In the genomic region with DNA sequence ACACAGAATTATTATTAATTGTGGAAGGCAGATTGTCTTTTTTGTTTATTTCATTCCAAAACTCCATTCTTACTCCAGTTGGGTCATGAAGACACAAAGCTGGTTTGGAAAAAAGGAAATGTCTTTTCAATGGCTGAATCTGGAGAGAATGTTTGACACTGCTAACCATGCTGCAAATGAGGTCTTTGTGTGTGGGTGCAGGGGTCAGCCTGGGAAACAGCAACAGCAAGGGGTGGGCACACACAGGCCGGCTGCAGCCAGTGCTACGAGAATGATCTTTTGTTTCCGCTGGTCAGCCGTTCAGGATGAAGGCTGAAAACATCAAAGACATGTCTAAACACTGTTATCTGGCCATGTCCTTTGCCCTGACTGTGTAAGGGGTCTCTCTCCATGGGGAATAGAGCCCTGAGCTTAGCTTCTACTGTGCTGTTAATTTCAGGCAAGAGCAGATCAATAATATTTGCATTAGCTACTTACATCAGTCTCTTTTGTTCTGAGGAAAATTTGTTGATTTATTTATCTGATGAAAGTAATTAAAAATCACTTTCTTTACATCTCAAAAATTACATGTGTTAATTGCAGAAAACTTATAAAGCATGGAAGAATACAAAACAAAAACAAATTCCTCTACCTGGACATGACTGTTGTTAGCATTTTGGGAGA, we compare ENCODE assay signal across 1 cellular context.
TF ChIP-seq lines count a peak whose summit lies in the region.

No MANE protein-coding gene starts in this region.

TF ChIP-seq in HepG2, 621 proteins besides CTCF, POLR2A, EP300 and RAD21 (continued from another document and continues in another):
- TF ChIP-seq, protein P1, sequence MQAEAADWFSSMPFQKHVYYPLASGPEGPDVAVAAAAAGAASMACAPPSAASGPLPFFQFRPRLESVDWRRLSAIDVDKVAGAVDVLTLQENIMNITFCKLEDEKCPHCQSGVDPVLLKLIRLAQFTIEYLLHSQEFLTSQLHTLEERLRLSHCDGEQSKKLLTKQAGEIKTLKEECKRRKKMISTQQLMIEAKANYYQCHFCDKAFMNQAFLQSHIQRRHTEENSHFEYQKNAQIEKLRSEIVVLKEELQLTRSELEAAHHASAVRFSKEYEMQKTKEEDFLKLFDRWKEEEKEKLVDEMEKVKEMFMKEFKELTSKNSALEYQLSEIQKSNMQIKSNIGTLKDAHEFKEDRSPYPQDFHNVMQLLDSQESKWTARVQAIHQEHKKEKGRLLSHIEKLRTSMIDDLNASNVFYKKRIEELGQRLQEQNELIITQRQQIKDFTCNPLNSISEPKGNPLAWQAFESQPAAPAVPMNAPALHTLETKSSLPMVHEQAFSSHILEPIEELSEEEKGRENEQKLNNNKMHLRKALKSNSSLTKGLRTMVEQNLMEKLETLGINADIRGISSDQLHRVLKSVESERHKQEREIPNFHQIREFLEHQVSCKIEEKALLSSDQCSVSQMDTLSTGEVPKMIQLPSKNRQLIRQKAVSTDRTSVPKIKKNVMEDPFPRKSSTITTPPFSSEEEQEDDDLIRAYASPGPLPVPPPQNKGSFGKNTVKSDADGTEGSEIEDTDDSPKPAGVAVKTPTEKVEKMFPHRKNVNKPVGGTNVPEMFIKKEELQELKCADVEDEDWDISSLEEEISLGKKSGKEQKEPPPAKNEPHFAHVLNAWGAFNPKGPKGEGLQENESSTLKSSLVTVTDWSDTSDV (CRISPR knock-in tag; IDR thresholded peaks at IDR 0.05), result no peak
- peak; percentile 99 for TF ChIP-seq ZBTB20 (CRISPR knock-in tag; IDR thresholded peaks at IDR 0.05; ENCODE audit: borderline replicate concordance, low read depth)
- TF ChIP-seq, protein P2, sequence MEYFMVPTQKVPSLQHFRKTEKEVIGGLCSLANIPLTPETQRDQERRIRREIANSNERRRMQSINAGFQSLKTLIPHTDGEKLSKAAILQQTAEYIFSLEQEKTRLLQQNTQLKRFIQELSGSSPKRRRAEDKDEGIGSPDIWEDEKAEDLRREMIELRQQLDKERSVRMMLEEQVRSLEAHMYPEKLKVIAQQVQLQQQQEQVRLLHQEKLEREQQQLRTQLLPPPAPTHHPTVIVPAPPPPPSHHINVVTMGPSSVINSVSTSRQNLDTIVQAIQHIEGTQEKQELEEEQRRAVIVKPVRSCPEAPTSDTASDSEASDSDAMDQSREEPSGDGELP (IDR thresholded peaks at IDR 0.05; ENCODE audit: borderline replicate concordance, low read depth), result peak; percentile 93
- peak; percentile 95; the same call in 1 of the 2 replicates for TF ChIP-seq ZNF232 (CRISPR knock-in tag; IDR thresholded peaks at IDR 0.05; ENCODE audit: borderline replicate concordance)
- TF ChIP-seq PAF1 (CRISPR knock-in tag; IDR thresholded peaks at IDR 0.05), result no peak; the same call in 1 of the 2 replicates
- 0 out of 2 replicates have a peak, but pooled peaks have one; percentile 72 for TF ChIP-seq RARG (CRISPR knock-in tag; IDR thresholded peaks at IDR 0.05; ENCODE audit: low read depth)
- peak; percentile 90; the same call in 1 of the 2 replicates for TF ChIP-seq SP140L (CRISPR knock-in tag; IDR thresholded peaks at IDR 0.05; ENCODE audit: borderline replicate concordance)
- TF ChIP-seq, protein P3, sequence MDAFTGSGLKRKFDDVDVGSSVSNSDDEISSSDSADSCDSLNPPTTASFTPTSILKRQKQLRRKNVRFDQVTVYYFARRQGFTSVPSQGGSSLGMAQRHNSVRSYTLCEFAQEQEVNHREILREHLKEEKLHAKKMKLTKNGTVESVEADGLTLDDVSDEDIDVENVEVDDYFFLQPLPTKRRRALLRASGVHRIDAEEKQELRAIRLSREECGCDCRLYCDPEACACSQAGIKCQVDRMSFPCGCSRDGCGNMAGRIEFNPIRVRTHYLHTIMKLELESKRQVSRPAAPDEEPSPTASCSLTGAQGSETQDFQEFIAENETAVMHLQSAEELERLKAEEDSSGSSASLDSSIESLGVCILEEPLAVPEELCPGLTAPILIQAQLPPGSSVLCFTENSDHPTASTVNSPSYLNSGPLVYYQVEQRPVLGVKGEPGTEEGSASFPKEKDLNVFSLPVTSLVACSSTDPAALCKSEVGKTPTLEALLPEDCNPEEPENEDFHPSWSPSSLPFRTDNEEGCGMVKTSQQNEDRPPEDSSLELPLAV (CRISPR knock-in tag; conservative IDR thresholded peaks at IDR 0.05; ENCODE audit: low read depth), result no peak
- peak; percentile 95; the same call in 1 of the 2 replicates for TF ChIP-seq HDAC1 (CRISPR knock-in tag; IDR thresholded peaks at IDR 0.05)
- TF ChIP-seq ZNF501 (CRISPR knock-in tag; IDR thresholded peaks at IDR 0.05), result peak; percentile 89
- TF ChIP-seq ZNF343 (CRISPR knock-in tag; IDR thresholded peaks at IDR 0.05), result no peak
- TF ChIP-seq, protein P4, sequence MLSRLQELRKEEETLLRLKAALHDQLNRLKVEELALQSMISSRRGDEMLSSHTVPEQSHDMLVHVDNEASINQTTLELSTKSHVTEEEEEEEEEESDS (CRISPR knock-in tag; IDR thresholded peaks at IDR 0.05; ENCODE audit: borderline replicate concordance), result no peak
- TF ChIP-seq, protein P5, sequence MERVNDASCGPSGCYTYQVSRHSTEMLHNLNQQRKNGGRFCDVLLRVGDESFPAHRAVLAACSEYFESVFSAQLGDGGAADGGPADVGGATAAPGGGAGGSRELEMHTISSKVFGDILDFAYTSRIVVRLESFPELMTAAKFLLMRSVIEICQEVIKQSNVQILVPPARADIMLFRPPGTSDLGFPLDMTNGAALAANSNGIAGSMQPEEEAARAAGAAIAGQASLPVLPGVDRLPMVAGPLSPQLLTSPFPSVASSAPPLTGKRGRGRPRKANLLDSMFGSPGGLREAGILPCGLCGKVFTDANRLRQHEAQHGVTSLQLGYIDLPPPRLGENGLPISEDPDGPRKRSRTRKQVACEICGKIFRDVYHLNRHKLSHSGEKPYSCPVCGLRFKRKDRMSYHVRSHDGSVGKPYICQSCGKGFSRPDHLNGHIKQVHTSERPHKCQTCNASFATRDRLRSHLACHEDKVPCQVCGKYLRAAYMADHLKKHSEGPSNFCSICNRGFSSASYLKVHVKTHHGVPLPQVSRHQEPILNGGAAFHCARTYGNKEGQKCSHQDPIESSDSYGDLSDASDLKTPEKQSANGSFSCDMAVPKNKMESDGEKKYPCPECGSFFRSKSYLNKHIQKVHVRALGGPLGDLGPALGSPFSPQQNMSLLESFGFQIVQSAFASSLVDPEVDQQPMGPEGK (CRISPR knock-in tag; IDR thresholded peaks at IDR 0.05), result peak; percentile 90
- no peak for TF ChIP-seq ZNF382 (CRISPR knock-in tag; IDR thresholded peaks at IDR 0.05; ENCODE audit: borderline replicate concordance)
- no peak for TF ChIP-seq ZNF251 (CRISPR knock-in tag; IDR thresholded peaks at IDR 0.05)
- peak; percentile 60; the same call in 1 of the 2 replicates for TF ChIP-seq ELF4 (CRISPR knock-in tag; IDR thresholded peaks at IDR 0.05; ENCODE audit: borderline replicate concordance)
- TF ChIP-seq, protein P6, sequence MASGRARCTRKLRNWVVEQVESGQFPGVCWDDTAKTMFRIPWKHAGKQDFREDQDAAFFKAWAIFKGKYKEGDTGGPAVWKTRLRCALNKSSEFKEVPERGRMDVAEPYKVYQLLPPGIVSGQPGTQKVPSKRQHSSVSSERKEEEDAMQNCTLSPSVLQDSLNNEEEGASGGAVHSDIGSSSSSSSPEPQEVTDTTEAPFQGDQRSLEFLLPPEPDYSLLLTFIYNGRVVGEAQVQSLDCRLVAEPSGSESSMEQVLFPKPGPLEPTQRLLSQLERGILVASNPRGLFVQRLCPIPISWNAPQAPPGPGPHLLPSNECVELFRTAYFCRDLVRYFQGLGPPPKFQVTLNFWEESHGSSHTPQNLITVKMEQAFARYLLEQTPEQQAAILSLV (CRISPR knock-in tag; IDR thresholded peaks at IDR 0.05; ENCODE audit: borderline replicate concordance), result 0 out of 2 replicates have a peak, but pooled peaks have one; percentile 80
- TF ChIP-seq SP5 (CRISPR knock-in tag; IDR thresholded peaks at IDR 0.05; ENCODE audit: borderline replicate concordance, low read depth), result peak; percentile 94
- peak; percentile 95 for TF ChIP-seq ZMYM3 (CRISPR knock-in tag; IDR thresholded peaks at IDR 0.05)
- TF ChIP-seq SMC3 (IDR thresholded peaks at IDR 0.05; ENCODE audit: low read length), result peak; percentile 55
- TF ChIP-seq PCBP2 (optimal IDR thresholded peaks at IDR 0.05; ENCODE audit: low read depth, low read length, poor library complexity, severe bottlenecking), result no peak
- TF ChIP-seq NR2C2 (CRISPR knock-in tag; IDR thresholded peaks at IDR 0.05; ENCODE audit: borderline replicate concordance), result peak; percentile 93
- peak; percentile 48; the same call in 1 of the 2 replicates for TF ChIP-seq TGIF2 (CRISPR knock-in tag; IDR thresholded peaks at IDR 0.05)
- no peak for TF ChIP-seq ZNF530 (CRISPR knock-in tag; IDR thresholded peaks at IDR 0.05; ENCODE audit: low read depth)
- TF ChIP-seq ZSCAN22 (CRISPR knock-in tag; IDR thresholded peaks at IDR 0.05), result 0 out of 2 replicates have a peak, but pooled peaks have one; percentile 30
- peak; percentile 82; the same call in 1 of the 2 replicates for TF ChIP-seq ZNF709 (CRISPR knock-in tag; IDR thresholded peaks at IDR 0.05)
- TF ChIP-seq ELF3 (CRISPR knock-in tag; IDR thresholded peaks at IDR 0.05), result peak; percentile 95
- TF ChIP-seq ZBTB21 (CRISPR knock-in tag; IDR thresholded peaks at IDR 0.05), result 0 out of 2 replicates have a peak, but pooled peaks have one; percentile 35
- TF ChIP-seq ETV6 (CRISPR knock-in tag; conservative IDR thresholded peaks at IDR 0.05), result peak; percentile 89; the same call in 1 of the 2 replicates
- TF ChIP-seq ZNF441 (CRISPR knock-in tag; IDR thresholded peaks at IDR 0.05; ENCODE audit: borderline replicate concordance), result peak; percentile 92
- peak; percentile 87 for TF ChIP-seq CBX1 (IDR thresholded peaks at IDR 0.05; ENCODE audit: low read depth)
- TF ChIP-seq ZKSCAN8 (CRISPR knock-in tag; IDR thresholded peaks at IDR 0.05; ENCODE audit: borderline replicate concordance), result peak; percentile 83; the same call in 1 of the 2 replicates
- peak; percentile 59; the same call in 1 of the 2 replicates for TF ChIP-seq ZNF564 (CRISPR knock-in tag; IDR thresholded peaks at IDR 0.05)
- peak; percentile 96 for TF ChIP-seq ZNF556 (CRISPR knock-in tag; IDR thresholded peaks at IDR 0.05; ENCODE audit: borderline replicate concordance)
- no peak; the same call in 1 of the 2 replicates for TF ChIP-seq RFX1 (IDR thresholded peaks at IDR 0.05)
- TF ChIP-seq ZFP36L1 (CRISPR knock-in tag; IDR thresholded peaks at IDR 0.05), result peak; percentile 97; the same call in 1 of the 2 replicates
- TF ChIP-seq MIXL1 (CRISPR knock-in tag; IDR thresholded peaks at IDR 0.05), result peak; percentile 94
- TF ChIP-seq, protein P7, sequence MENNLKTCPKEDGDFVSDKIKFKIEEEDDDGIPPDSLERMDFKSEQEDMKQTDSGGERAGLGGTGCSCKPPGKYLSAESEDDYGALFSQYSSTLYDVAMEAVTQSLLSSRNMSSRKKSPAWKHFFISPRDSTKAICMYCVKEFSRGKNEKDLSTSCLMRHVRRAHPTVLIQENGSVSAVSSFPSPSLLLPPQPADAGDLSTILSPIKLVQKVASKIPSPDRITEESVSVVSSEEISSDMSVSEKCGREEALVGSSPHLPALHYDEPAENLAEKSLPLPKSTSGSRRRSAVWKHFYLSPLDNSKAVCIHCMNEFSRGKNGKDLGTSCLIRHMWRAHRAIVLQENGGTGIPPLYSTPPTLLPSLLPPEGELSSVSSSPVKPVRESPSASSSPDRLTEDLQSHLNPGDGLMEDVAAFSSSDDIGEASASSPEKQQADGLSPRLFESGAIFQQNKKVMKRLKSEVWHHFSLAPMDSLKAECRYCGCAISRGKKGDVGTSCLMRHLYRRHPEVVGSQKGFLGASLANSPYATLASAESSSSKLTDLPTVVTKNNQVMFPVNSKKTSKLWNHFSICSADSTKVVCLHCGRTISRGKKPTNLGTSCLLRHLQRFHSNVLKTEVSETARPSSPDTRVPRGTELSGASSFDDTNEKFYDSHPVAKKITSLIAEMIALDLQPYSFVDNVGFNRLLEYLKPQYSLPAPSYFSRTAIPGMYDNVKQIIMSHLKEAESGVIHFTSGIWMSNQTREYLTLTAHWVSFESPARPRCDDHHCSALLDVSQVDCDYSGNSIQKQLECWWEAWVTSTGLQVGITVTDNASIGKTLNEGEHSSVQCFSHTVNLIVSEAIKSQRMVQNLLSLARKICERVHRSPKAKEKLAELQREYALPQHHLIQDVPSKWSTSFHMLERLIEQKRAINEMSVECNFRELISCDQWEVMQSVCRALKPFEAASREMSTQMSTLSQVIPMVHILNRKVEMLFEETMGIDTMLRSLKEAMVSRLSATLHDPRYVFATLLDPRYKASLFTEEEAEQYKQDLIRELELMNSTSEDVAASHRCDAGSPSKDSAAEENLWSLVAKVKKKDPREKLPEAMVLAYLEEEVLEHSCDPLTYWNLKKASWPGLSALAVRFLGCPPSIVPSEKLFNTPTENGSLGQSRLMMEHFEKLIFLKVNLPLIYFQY (CRISPR knock-in tag; IDR thresholded peaks at IDR 0.05; ENCODE audit: borderline replicate concordance), result peak; percentile 74; the same call in 1 of the 2 replicates
- peak; percentile 94 for TF ChIP-seq RFXAP (CRISPR knock-in tag; IDR thresholded peaks at IDR 0.05; ENCODE audit: borderline replicate concordance)
- TF ChIP-seq ZBTB1 (CRISPR knock-in tag; IDR thresholded peaks at IDR 0.05; ENCODE audit: borderline replicate concordance), result no peak
- TF ChIP-seq, protein P8, sequence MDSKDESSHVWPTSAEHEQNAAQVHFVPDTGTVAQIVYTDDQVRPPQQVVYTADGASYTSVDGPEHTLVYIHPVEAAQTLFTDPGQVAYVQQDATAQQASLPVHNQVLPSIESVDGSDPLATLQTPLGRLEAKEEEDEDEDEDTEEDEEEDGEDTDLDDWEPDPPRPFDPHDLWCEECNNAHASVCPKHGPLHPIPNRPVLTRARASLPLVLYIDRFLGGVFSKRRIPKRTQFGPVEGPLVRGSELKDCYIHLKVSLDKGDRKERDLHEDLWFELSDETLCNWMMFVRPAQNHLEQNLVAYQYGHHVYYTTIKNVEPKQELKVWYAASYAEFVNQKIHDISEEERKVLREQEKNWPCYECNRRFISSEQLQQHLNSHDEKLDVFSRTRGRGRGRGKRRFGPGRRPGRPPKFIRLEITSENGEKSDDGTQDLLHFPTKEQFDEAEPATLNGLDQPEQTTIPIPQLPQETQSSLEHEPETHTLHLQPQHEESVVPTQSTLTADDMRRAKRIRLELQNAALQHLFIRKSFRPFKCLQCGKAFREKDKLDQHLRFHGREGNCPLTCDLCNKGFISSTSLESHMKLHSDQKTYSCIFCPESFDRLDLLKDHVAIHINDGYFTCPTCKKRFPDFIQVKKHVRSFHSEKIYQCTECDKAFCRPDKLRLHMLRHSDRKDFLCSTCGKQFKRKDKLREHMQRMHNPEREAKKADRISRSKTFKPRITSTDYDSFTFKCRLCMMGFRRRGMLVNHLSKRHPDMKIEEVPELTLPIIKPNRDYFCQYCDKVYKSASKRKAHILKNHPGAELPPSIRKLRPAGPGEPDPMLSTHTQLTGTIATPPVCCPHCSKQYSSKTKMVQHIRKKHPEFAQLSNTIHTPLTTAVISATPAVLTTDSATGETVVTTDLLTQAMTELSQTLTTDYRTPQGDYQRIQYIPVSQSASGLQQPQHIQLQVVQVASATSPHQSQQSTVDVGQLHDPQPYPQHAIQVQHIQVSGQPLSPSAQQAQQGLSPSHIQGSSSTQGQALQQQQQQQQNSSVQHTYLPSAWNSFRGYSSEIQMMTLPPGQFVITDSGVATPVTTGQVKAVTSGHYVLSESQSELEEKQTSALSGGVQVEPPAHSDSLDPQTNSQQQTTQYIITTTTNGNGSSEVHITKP (CRISPR knock-in tag; IDR thresholded peaks at IDR 0.05; ENCODE audit: low read depth), result peak; percentile 87; the same call in 1 of the 2 replicates
- TF ChIP-seq JUN (CRISPR knock-in tag; IDR thresholded peaks at IDR 0.05), result peak; percentile 91
- TF ChIP-seq PHF21A (CRISPR knock-in tag; IDR thresholded peaks at IDR 0.05), result peak; percentile 98
- no peak for TF ChIP-seq ZNF780A (CRISPR knock-in tag; IDR thresholded peaks at IDR 0.05)
